ENCODE assay signal across 8 cellular contexts in genomic region chr13:51223284-51224270, GRCh38. TPM values are rescaled to one million over a fixed set of nuclear protein-coding genes. Genes with fewer than 3 reads are reported as not detected.
DNase-seq lines count a peak whose midpoint lies in the region; ATAC-seq, FAIRE-seq and TF ChIP-seq lines count a peak whose summit lies in the region.

No MANE protein-coding gene starts in this region.

- no peaks in the 10 kb centered on the region for H3K36me3 ChIP-seq in CD8-positive, alpha-beta memory T cell (ENCODE audit: insufficient read depth, low read length)
- peaks cover 0 to 11% (median 0%) of the 10 kb centered on the region in 9 donors for H3K36me3 ChIP-seq in heart left ventricle

- no peaks in the 10 kb centered on the region for H3K36me3 Mint-ChIP-seq in CD8-positive, alpha-beta memory T cell

- peaks cover 0 to 16% (median 3%) of the 10 kb centered on the region in 3 donors for H3K4me1 Mint-ChIP-seq in CD8-positive, alpha-beta memory T cell

- no peak overlapping the region for H3K27ac Mint-ChIP-seq in CD8-positive, alpha-beta memory T cell

- H3K9me3 ChIP-seq in CD8-positive, alpha-beta memory T cell (ENCODE audit: low read length): no peaks in the 10 kb centered on the region
- no peaks in the 10 kb centered on the region for H3K9me3 ChIP-seq in heart left ventricle

- no peak for TF ChIP-seq POLR2A in heart left ventricle (IDR thresholded peaks at IDR 0.05)

- H3K4me3 ChIP-seq in CD8-positive, alpha-beta memory T cell (ENCODE audit: low read length): no peak overlapping the region
- peak overlapping the region; percentile 77 to 99 (median 87) for H3K4me3 ChIP-seq in heart left ventricle

- POLR2A ChIA-PET in CD8-positive, alpha-beta memory T cell (lab: Charles Lee): interaction anchor here (0.7 kb wide), 2 partner anchors 34 to 565 kb away, joined by 3 to 4 read pairs; no protein-coding TSS in a partner anchor

- peaks cover 45 to 67% of the 10 kb centered on the region in 2 donors for H3K27me3 Mint-ChIP-seq in CD8-positive, alpha-beta memory T cell

- H3K9me3 Mint-ChIP-seq in CD8-positive, alpha-beta memory T cell: no peaks in the 10 kb centered on the region

- peaks cover 32% of the 10 kb centered on the region for H3K27me3 ChIP-seq in CD8-positive, alpha-beta memory T cell (ENCODE audit: insufficient read depth, low read length, poor library complexity, severe bottlenecking)
- H3K27me3 ChIP-seq in heart left ventricle: peaks cover 0 to 24% (median 0%) of the 10 kb centered on the region in 9 donors

- CTCF ChIA-PET in CD8-positive, alpha-beta memory T cell (lab: Charles Lee): no interaction called here

- DNase-seq in CD8-positive, alpha-beta memory T cell: no peak
- peak in 3 of 5 donors; percentile 21 to 39 (median 36) for DNase-seq in heart left ventricle
- DNase-seq in posterior cingulate gyrus: peak in 8 of 10 donors; percentile 38 to 96 (median 58)
- DNase-seq in SW480 (ENCODE audit: low spot score): no peak
- no peak for DNase-seq in NCI-H2227 (lab: John Stamatoyannopoulos, UW; ENCODE audit: unreplicated experiment)
- no peak for DNase-seq in COLO668 (lab: John Stamatoyannopoulos, UW; ENCODE audit: unreplicated experiment)
- no peak for DNase-seq in urothelium cell line (ENCODE audit: low spot score)

- no peak overlapping the region for H3K27ac ChIP-seq in CD8-positive, alpha-beta memory T cell (ENCODE audit: low read depth, low read length)
- H3K27ac ChIP-seq in VCaP (peak overlapping the region; percentile 66; the same call in 1 of the 2 replicates), heart left ventricle (peak overlapping the region in 11 of 12 donors; percentile 60 to 88 (median 76))

- TF ChIP-seq CTCF in VCaP (conservative IDR thresholded peaks at IDR 0.05) (no peak), heart left ventricle (IDR thresholded peaks at IDR 0.05) (no peak)

- H3K4me1 ChIP-seq in CD8-positive, alpha-beta memory T cell (ENCODE audit: insufficient read depth, low read length): no peaks in the 10 kb centered on the region
- peaks cover 0 to 28% (median 10%) of the 10 kb centered on the region in 12 donors for H3K4me1 ChIP-seq in heart left ventricle

- peak; percentile 40 to 72 (median 49) for ATAC-seq in heart left ventricle

- 42 to 47% (median 47%) methylated on average over 19 of the region's 19 CpGs for WGBS in heart left ventricle, 4 donors

- intact Hi-C loops in heart left ventricle (cut with DNase I): loop anchor here in 7 of 10 donors (2.0 to 10.0 kb wide), 7 partner anchors 44 to 581 kb away; partner anchors contain the start of genes DHRS12 (in 1 of the 7) and WDFY2 (in 1 of the 7)
- intact Hi-C loops in posterior cingulate gyrus (cut with DNase I): loop anchor here (2.0 to 5.0 kb wide), 3 partner anchors 23 to 229 kb away; partner anchors contain the start of gene INTS6

- peak overlapping the region; percentile 45 to 71 (median 62) for H3K4me3 Mint-ChIP-seq in CD8-positive, alpha-beta memory T cell

- FAIRE-seq in urothelium cell line (lab: Jason Lieb, UNC): no peak

RNA-seq across cellular contexts. Expression of gene FAM124A, which starts 1.4 kb away (rescaled TPM):
- total RNA-seq in CD8-positive, alpha-beta memory T cell: under 1 TPM in 1 of 2 experiments, not detected in 1; 0.13 TPM
- not detected for polyA plus RNA-seq in CD8-positive, alpha-beta memory T cell
- total RNA-seq in heart left ventricle: 10 to 100 TPM in 2 of 9 donors, 1 to 10 TPM in 7; 5.6 to 16.8 (median 8.0) TPM
- 1 to 10 TPM; 4.1 TPM for polyA plus RNA-seq in heart left ventricle

Comparison
In these comparisons a context has a peak if more than half of its experiments do, and no peak if none do; other contexts are left out.
1. DNase-seq: peak in heart left ventricle (3 of 5) and posterior cingulate gyrus (8 of 10); none in CD8-positive, alpha-beta memory T cell (0 of 5), SW480 (single experiment), NCI-H2227 (single experiment), COLO668 (single experiment) and urothelium cell line (single experiment).
2. RNA of gene FAM124A, which starts 1.4 kb away (total RNA-seq): 5.6 to 16.8 TPM in heart left ventricle; 0.13 TPM in CD8-positive, alpha-beta memory T cell; every median in the first group is over 4 times any median in the second.